In the genomic region with DNA sequence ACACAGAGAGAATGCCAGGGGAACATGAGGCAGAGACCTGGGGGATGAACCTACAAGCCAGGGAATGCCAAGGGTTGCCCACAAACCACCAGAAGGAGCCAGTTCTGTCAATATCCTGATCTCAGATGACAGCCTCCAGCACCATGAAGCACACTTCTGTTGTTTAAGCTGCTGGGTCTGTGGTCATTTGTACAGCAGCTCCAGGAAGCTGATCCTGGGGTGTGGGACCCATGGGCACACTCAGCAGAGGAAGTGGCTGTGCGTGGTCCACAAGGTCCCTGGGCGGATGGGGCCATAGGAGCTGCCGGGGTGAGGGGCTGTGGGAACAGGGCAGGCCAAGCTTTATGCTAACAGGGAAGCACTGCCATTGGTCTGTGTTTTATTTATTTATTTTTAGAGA, we compare ENCODE assay signal across 13 cellular contexts. TPM values are rescaled to one million over a fixed set of nuclear protein-coding genes. Genes with fewer than 3 reads are reported as not detected.
DNase-seq lines count a peak whose midpoint lies in the region; ATAC-seq, FAIRE-seq and TF ChIP-seq lines count a peak whose summit lies in the region.
"Had no signal": no experiment of that assay in that cellular context is flagged by ENCODE, and none has a peak within 500 bp of the region (broad histone marks: within the 10 kb centered on the region; RNA-seq: fewer than 3 reads in every experiment).

No MANE protein-coding gene starts in this region.

- H3K9me3 Mint-ChIP-seq in activated naive CD8-positive, alpha-beta T cell (ENCODE audit: low read depth) = no peaks in the 10 kb centered on the region
- H3K9me3 Mint-ChIP-seq in activated naive CD8-positive, alpha-beta T cell treated with anti-CD3 and anti-CD28 coated beads for 36 hours = no peaks in the 10 kb centered on the region

- 92% methylated on average over 3 of the region's 3 CpGs; no CpG with 5 or more reads in 1 of the 2 donors for WGBS in transverse colon (ENCODE audit: low coverage in 1 of 2), 2 donors
- WGBS in small intestine, 3 donors = 78 to 93% (median 88%) methylated on average over 3 of the region's 3 CpGs

- DNase-seq in activated naive CD8-positive, alpha-beta T cell treated with anti-CD3 and anti-CD28 coated beads for 36 hours = no peak
- DNase-seq in astrocyte of the hippocampus (ENCODE audit: low read depth, low spot score) (peak; percentile 34), medulla oblongata (ENCODE audit: extremely low spot score) (peak; percentile 44), transverse colon (no peak), COLO829 (ENCODE audit: low spot score) (no peak), small intestine (no peak)
- DNase-seq: activated CD4-positive, alpha-beta T cell treated with anti-CD3 and anti-CD28 coated beads, Interleukin-2, amount 50 U/mL, for 48 hours; MM.1S; NCI-H510A treated with DMSO at 0.1 percent for 48 hours had no signal

- no peak for FAIRE-seq in small intestine (lab: Jason Lieb, UNC)
- FAIRE-seq: H1 had no signal

- H3K4me3 Mint-ChIP-seq in activated naive CD8-positive, alpha-beta T cell = no peak overlapping the region
- no peak overlapping the region for H3K4me3 Mint-ChIP-seq in activated naive CD8-positive, alpha-beta T cell treated with anti-CD3 and anti-CD28 coated beads for 36 hours

- peak overlapping the region; percentile 73 for H3K27ac Mint-ChIP-seq in activated naive CD8-positive, alpha-beta T cell
- H3K27ac Mint-ChIP-seq in activated naive CD8-positive, alpha-beta T cell treated with anti-CD3 and anti-CD28 coated beads for 36 hours = no peak overlapping the region

- H3K27me3 ChIP-seq in transverse colon (no peaks in the 10 kb centered on the region), small intestine (ENCODE audit: control insufficient read depth in 2 of 2, insufficient read depth in 2 of 2, low read length in 2 of 2) (no peaks in the 10 kb centered on the region)

- no peak for TF ChIP-seq POLR2A in transverse colon (IDR thresholded peaks at IDR 0.05)

- H3K4me1 ChIP-seq in transverse colon (peaks cover 27 to 64% (median 32%) of the 10 kb centered on the region in 4 donors), small intestine (ENCODE audit: control insufficient read depth in 2 of 2, insufficient read depth in 1 of 2, low read depth in 1 of 2, low read length in 1 of 2) (peaks cover 0 to 4% of the 10 kb centered on the region in 2 donors)

- no peak for TF ChIP-seq EP300 in transverse colon (IDR thresholded peaks at IDR 0.05; ENCODE audit: low read depth)

- H3K9me3 ChIP-seq in transverse colon = no peaks in the 10 kb centered on the region
- no peaks in the 10 kb centered on the region for H3K9me3 ChIP-seq in small intestine (ENCODE audit: control insufficient read depth, low read depth)

- H3K27me3 Mint-ChIP-seq in activated naive CD8-positive, alpha-beta T cell = no peaks in the 10 kb centered on the region
- H3K27me3 Mint-ChIP-seq in activated naive CD8-positive, alpha-beta T cell treated with anti-CD3 and anti-CD28 coated beads for 36 hours = no peaks in the 10 kb centered on the region

- intact Hi-C loops in transverse colon (cut with DNase I; ENCODE audit: low total_unique reads) = no loop called here

- in situ Hi-C loops in transverse colon (cut with MboI; ENCODE audit: low pct_ligation_motif_present in 1 of 4, low pct_unique_long_range_greater_than_20kb in 1 of 4, low sequenced_read_pairs in 3 of 4) = loop anchor here in 2 of 4 donors (10.0 to 25.0 kb wide), 2 partner anchors 226 to 228 kb away; no protein-coding TSS in a partner anchor

- no peaks in the 10 kb centered on the region for H3K36me3 ChIP-seq in transverse colon
- no peaks in the 10 kb centered on the region for H3K36me3 ChIP-seq in small intestine (ENCODE audit: control insufficient read depth in 2 of 2, insufficient read depth in 2 of 2, low read length in 2 of 2)

- peaks cover 41% of the 10 kb centered on the region for H3K4me1 Mint-ChIP-seq in activated naive CD8-positive, alpha-beta T cell (ENCODE audit: low read depth)
- peaks cover 31% of the 10 kb centered on the region for H3K4me1 Mint-ChIP-seq in activated naive CD8-positive, alpha-beta T cell treated with anti-CD3 and anti-CD28 coated beads for 36 hours

- H3K27ac ChIP-seq in transverse colon (peak overlapping the region; percentile 91 to 97 (median 94)), small intestine (ENCODE audit: low read depth in 1 of 2, low read length in 1 of 2) (peak overlapping the region in 1 of 2 donors; percentile 1)
- H3K27ac ChIP-seq: SK-N-MC had no signal

- ATAC-seq in HG02588 (IDR thresholded peaks at IDR 0.05; ENCODE audit: unreplicated experiment) = no peak

- peaks cover 3% of the 10 kb centered on the region for H3K36me3 Mint-ChIP-seq in activated naive CD8-positive, alpha-beta T cell
- peaks cover 8% of the 10 kb centered on the region for H3K36me3 Mint-ChIP-seq in activated naive CD8-positive, alpha-beta T cell treated with anti-CD3 and anti-CD28 coated beads for 36 hours

- H3K4me3 ChIP-seq in transverse colon = no peak overlapping the region
- H3K4me3 ChIP-seq in small intestine (ENCODE audit: low read depth in 1 of 2, low read length in 2 of 2) = no peak overlapping the region
- H3K4me3 ChIP-seq: SK-N-MC had no signal

- no peak for TF ChIP-seq CTCF in transverse colon (IDR thresholded peaks at IDR 0.05)

RNA-seq across cellular contexts. Expression of a gene that starts 12.1 kb away (rescaled TPM):
- 10 to 100 TPM; 31.4 to 32.9 TPM for total RNA-seq in activated naive CD8-positive, alpha-beta T cell treated with anti-CD3 and anti-CD28 coated beads for 36 hours
- total RNA-seq in transverse colon = 10 to 100 TPM; 11.2 to 18.7 (median 14.9) TPM
- polyA plus RNA-seq in small intestine = 10 to 100 TPM in 1 of 3 donors, 1 to 10 TPM in 2; 1.8 to 16.7 (median 4.6) TPM

RNA-seq across cellular contexts. Expression of a gene that starts 42.1 kb away (rescaled TPM):
- 10 to 100 TPM; 31.3 to 36.7 TPM for total RNA-seq in activated naive CD8-positive, alpha-beta T cell treated with anti-CD3 and anti-CD28 coated beads for 36 hours
- 10 to 100 TPM; 44.9 to 94.6 (median 65.4) TPM for total RNA-seq in transverse colon
- 10 to 100 TPM; 12.0 to 15.0 (median 14.1) TPM for polyA plus RNA-seq in small intestine

Comparison
In these comparisons a context has a peak if more than half of its experiments do, and no peak if none do; other contexts are left out.
1. DNase-seq: peak in astrocyte of the hippocampus (single experiment) and medulla oblongata (single experiment); none in activated naive CD8-positive, alpha-beta T cell treated with anti-CD3 and anti-CD28 coated beads for 36 hours (single experiment), transverse colon (single experiment), COLO829 (single experiment) and small intestine (single experiment).